ENCODE assay signal across 31 cellular contexts in genomic region chr4:133524369-133524768, GRCh38.
DNase-seq lines count a peak whose midpoint lies in the region; ATAC-seq, FAIRE-seq and TF ChIP-seq lines count a peak whose summit lies in the region.
"Had no signal": no experiment of that assay in that cellular context is flagged by ENCODE, and none has a peak within 500 bp of the region (broad histone marks: within the 10 kb centered on the region; RNA-seq: fewer than 3 reads in every experiment).

No MANE protein-coding gene starts in this region.

- DNase-seq in DMS53 (lab: John Stamatoyannopoulos, UW) (peak; percentile 7), DMS53 treated with DMSO at 0.1 percent for 48 hours (lab: John Stamatoyannopoulos, UW; ENCODE audit: unreplicated experiment) (no peak), PC-3 (peak; percentile 6), bronchial epithelial cell (ENCODE audit: low read depth) (peak; percentile 13), left lung (no peak), urothelium cell line (ENCODE audit: low spot score) (no peak), A673 (ENCODE audit: low spot score) (no peak)
- DNase-seq: ACHN; BE2C; CD8-positive, alpha-beta memory T cell; DMS 273 treated with DMSO at 0.1 percent for 48 hours; EL; GF-D8; HFFc6; Kasumi-1; MV-4-11; NCI-H1105; NCI-H1436 treated with DMSO at 0.1 percent for 48 hours; NCI-H187 treated with DMSO at 0.1 percent for 48 hours; NCI-H2107; NCI-H446 treated with DMSO at 0.1 percent for 48 hours; NCI-H69; Peyer's patch; SK-N-SH had no signal

- no peak overlapping the region for H3K9ac ChIP-seq in PC-3 (ENCODE audit: low read length)
- H3K9ac ChIP-seq: SK-N-SH had no signal

- H3K4me1 ChIP-seq in PC-3 (ENCODE audit: insufficient read depth, low read length), result no peaks in the 10 kb centered on the region
- no peaks in the 10 kb centered on the region for H3K4me1 ChIP-seq in left lung
- H3K4me1 ChIP-seq in A673 (ENCODE audit: insufficient read depth, low read length, poor library complexity, severe bottlenecking), result peaks cover 3% of the 10 kb centered on the region
- H3K4me1 ChIP-seq: BE2C, HAP-1, Peyer's patch had no signal

- H3K9me3 ChIP-seq in PC-3 (ENCODE audit: low read length) (no peaks in the 10 kb centered on the region), left lung (no peaks in the 10 kb centered on the region), A673 (ENCODE audit: low read depth, low read length, poor library complexity, severe bottlenecking) (no peaks in the 10 kb centered on the region)
- H3K9me3 ChIP-seq: BE2C, HAP-1, Peyer's patch, SK-N-SH had no signal

- H3K9me2 ChIP-seq in PC-3 (replicated peaks; ENCODE audit: low read length), result no peaks in the 10 kb centered on the region
- H3K9me2 ChIP-seq: SK-N-SH had no signal

- CTCF ChIA-PET in PC-3 (lab: Charles Lee), result no interaction called here
- CTCF ChIA-PET in A673 (lab: Charles Lee), result interaction anchor here (0.7 kb wide), 1 partner anchor 377 kb away, joined by 3 read pairs; no protein-coding TSS in a partner anchor

- H3K27me3 ChIP-seq in PC-3 (ENCODE audit: low read length) (no peaks in the 10 kb centered on the region), bronchial epithelial cell (ENCODE audit: control insufficient read depth, insufficient read depth, low read length) (no peaks in the 10 kb centered on the region), left lung (no peaks in the 10 kb centered on the region), A673 (replicated peaks; ENCODE audit: insufficient read depth, low read depth, low read length, poor library complexity) (no peaks in the 10 kb centered on the region)
- H3K27me3 ChIP-seq: BE2C, Peyer's patch had no signal

- H3F3A ChIP-seq in PC-3 (ENCODE audit: low read length, unreplicated experiment), result no peaks in the 10 kb centered on the region

- POLR2A ChIA-PET in PC-3 (lab: Charles Lee; ENCODE audit: unreplicated experiment), result no interaction called here
- POLR2A ChIA-PET in A673 (lab: Charles Lee; ENCODE audit: low non-redundant PET), result no interaction called here

- no peaks in the 10 kb centered on the region for H3K79me2 ChIP-seq in PC-3 (ENCODE audit: low read length)

- H2AFZ ChIP-seq in PC-3 (ENCODE audit: low read length), result no peak overlapping the region
- H2AFZ ChIP-seq: GM23338 had no signal

- intact Hi-C loops in PC-3 (cut with micrococcal nuclease), result no loop called here
- intact Hi-C loops in left lung (cut with DNase I), result no loop called here
- intact Hi-C loops in A673 (cut with micrococcal nuclease; ENCODE audit: unreplicated experiment), result no loop called here

- H3K4me3 ChIP-seq in PC-3 (ENCODE audit: low read length), result no peak overlapping the region
- no peak overlapping the region for H3K4me3 ChIP-seq in bronchial epithelial cell (ENCODE audit: low read depth, low read length)
- H3K4me3 ChIP-seq in left lung, result no peak overlapping the region
- no peak overlapping the region for H3K4me3 ChIP-seq in A673 (ENCODE audit: low read depth, low read length, poor library complexity, severe bottlenecking)
- H3K4me3 ChIP-seq: GM23338, HAP-1, K562, Peyer's patch had no signal

- H3K27ac ChIP-seq in PC-3 (ENCODE audit: low read length) (no peak overlapping the region), left lung (no peak overlapping the region), A673 (ENCODE audit: low read depth, low read length, poor library complexity, severe bottlenecking) (no peak overlapping the region)
- H3K27ac ChIP-seq: 22Rv1, Peyer's patch had no signal

- FAIRE-seq in bronchial epithelial cell (lab: Jason Lieb, UNC), result no peak
- no peak for FAIRE-seq in urothelium cell line (lab: Jason Lieb, UNC)
- FAIRE-seq: GM18507, HTR-8/SVneo, K562 had no signal

- no peak overlapping the region for H3K4me2 ChIP-seq in PC-3 (ENCODE audit: low read length)
- H3K4me2 ChIP-seq: GM23338, SK-N-SH had no signal

- no peak for TF ChIP-seq CTCF in PC-3 (conservative IDR thresholded peaks at IDR 0.05; ENCODE audit: low read depth, low read length)
- TF ChIP-seq CTCF in bronchial epithelial cell (IDR thresholded peaks at IDR 0.05; ENCODE audit: insufficient read depth, low read length, severe bottlenecking), result no peak
- TF ChIP-seq CTCF in left lung (IDR thresholded peaks at IDR 0.05), result no peak
- TF ChIP-seq CTCF in A673 (conservative IDR thresholded peaks at IDR 0.05; ENCODE audit: low read depth, low read length), result no peak

- no peak for ATAC-seq in PC-3
- ATAC-seq in left lung, result peak; percentile 27
- ATAC-seq in GM18498 (IDR thresholded peaks at IDR 0.05; ENCODE audit: unreplicated experiment), result no peak
- ATAC-seq: GM23338, K562 had no signal

- BruUV-seq in PC-3 (replicated peaks; lab: Mats Ljungman, UMichigan), result no TSS peak
- BruUV-seq in A673 (replicated peaks; lab: Mats Ljungman, UMichigan), result no TSS peak

- H3K36me3 ChIP-seq in PC-3 (ENCODE audit: low read depth, low read length), result no peaks in the 10 kb centered on the region
- no peaks in the 10 kb centered on the region for H3K36me3 ChIP-seq in bronchial epithelial cell (ENCODE audit: control insufficient read depth, insufficient read depth, low read length)
- no peaks in the 10 kb centered on the region for H3K36me3 ChIP-seq in left lung
- no peaks in the 10 kb centered on the region for H3K36me3 ChIP-seq in A673 (ENCODE audit: insufficient read depth, low read length, poor library complexity, severe bottlenecking)
- H3K36me3 ChIP-seq: BE2C, HAP-1, Peyer's patch had no signal

- H4K20me1 ChIP-seq in PC-3 (ENCODE audit: low read length), result no peaks in the 10 kb centered on the region

Comparison
In these comparisons a context has a peak if more than half of its experiments do, and no peak if none do; other contexts are left out.
1. DNase-seq: peak in DMS53 (single experiment), PC-3 (single experiment) and bronchial epithelial cell (single experiment); none in DMS53 treated with DMSO at 0.1 percent for 48 hours (single experiment), left lung (0 of 2), urothelium cell line (single experiment) and A673 (single experiment).